In genomic region chr3:481680-482079, GRCh38 we compare ENCODE assay signal across 9 cellular contexts.
DNase-seq lines count a peak whose midpoint lies in the region; ATAC-seq, FAIRE-seq and TF ChIP-seq lines count a peak whose summit lies in the region.
"Had no signal": no experiment of that assay in that cellular context is flagged by ENCODE, and none has a peak within 500 bp of the region (broad histone marks: within the 10 kb centered on the region; RNA-seq: fewer than 3 reads in every experiment).

No MANE protein-coding gene starts in this region.

- ATAC-seq in HepG2, result no peak
- peak; percentile 50 for ATAC-seq in HG03342 (IDR thresholded peaks at IDR 0.05; ENCODE audit: unreplicated experiment)
- no peak for ATAC-seq in HG03457 (IDR thresholded peaks at IDR 0.05; ENCODE audit: unreplicated experiment)
- no peak for ATAC-seq in GM19324 (IDR thresholded peaks at IDR 0.05; ENCODE audit: low FRiP score, unreplicated experiment)

- in situ Hi-C loops in HepG2 (cut with HindIII; ENCODE audit: extremely low pct_ligation_motif_present, low pct_unique_long_range_greater_than_20kb), result no loop called here

- TF ChIP-seq POLR2A in HepG2 (IDR thresholded peaks at IDR 0.05; ENCODE audit: insufficient read depth in 1 of 2, low read depth in 2 of 2, low read length in 2 of 2), result no peak

- DNase-seq in HepG2 (ENCODE audit: low spot score) (no peak), cardiac fibroblast (ENCODE audit: low read depth in 2 of 2) (peak; percentile 3 to 4), germinal center (ENCODE audit: low spot score) (no peak), NCI-H2227 (lab: John Stamatoyannopoulos, UW; ENCODE audit: unreplicated experiment) (no peak)
- DNase-seq: cortex of kidney had no signal

- H3K36me3 ChIP-seq in liver (ENCODE audit: control insufficient read depth in 4 of 4, insufficient read depth in 3 of 4, low read depth in 1 of 4, low read length in 3 of 4) (no peaks in the 10 kb centered on the region), HepG2 (replicated peaks in 1 of 2; ENCODE audit: control insufficient read depth in 1 of 2, insufficient read depth in 2 of 2, low read length in 2 of 2) (no peaks in the 10 kb centered on the region)

- POLR2A ChIA-PET in HepG2 (lab: Yijun Ruan, JAX), result no interaction called here

- CTCF ChIA-PET in HepG2 (lab: Yijun Ruan, JAX; ENCODE audit: low intra/inter-chr PET ratio, low total read pairs), result no interaction called here

- peak; percentile 77 to 78 for TF ChIP-seq RAD21 in liver (IDR thresholded peaks at IDR 0.05)
- TF ChIP-seq RAD21 in HepG2 (CRISPR knock-in tag; IDR thresholded peaks at IDR 0.05), result no peak

- H3K27ac ChIP-seq in liver (ENCODE audit: low read depth in 1 of 2, low read length in 2 of 2), result no peak overlapping the region
- no peak overlapping the region for H3K27ac ChIP-seq in HepG2 (ENCODE audit: extremely low read length, insufficient read depth, low read length)

- H3K9me3 ChIP-seq in liver (ENCODE audit: control insufficient read depth in 4 of 4, low read length in 3 of 4), result no peaks in the 10 kb centered on the region
- peaks cover 72% of the 10 kb centered on the region for H3K9me3 ChIP-seq in HepG2 (ENCODE audit: low read length)

- H3K79me2 ChIP-seq in HepG2 (ENCODE audit: insufficient read depth, low read length), result no peaks in the 10 kb centered on the region

- intact Hi-C loops in HepG2 (cut with micrococcal nuclease; ENCODE audit: unreplicated experiment), result no loop called here

- no peak overlapping the region for H2AFZ ChIP-seq in HepG2 (ENCODE audit: low read length)

- TF ChIP-seq EP300 in HepG2 (IDR thresholded peaks at IDR 0.05; ENCODE audit: low read depth in 2 of 2, low read length in 2 of 2) (no peak), HepG2 (CRISPR knock-in tag; IDR thresholded peaks at IDR 0.05; ENCODE audit: borderline replicate concordance) (no peak)

- H3K4me2 ChIP-seq in HepG2 (ENCODE audit: low read depth, low read length), result no peak overlapping the region

- H3K4me3 ChIP-seq in liver (ENCODE audit: low read depth in 1 of 3, low read length in 3 of 3) (no peak overlapping the region), HepG2 (replicated peaks in 1 of 3; ENCODE audit: insufficient read depth in 1 of 3, low read depth in 2 of 3, low read length in 3 of 3) (no peak overlapping the region), cardiac fibroblast (replicated peaks in 1 of 2; ENCODE audit: low read depth in 2 of 2, low read length in 2 of 2) (no peak overlapping the region)

- H3K4me1 ChIP-seq in liver (ENCODE audit: control insufficient read depth in 4 of 4, insufficient read depth in 4 of 4, low read length in 3 of 4) (no peaks in the 10 kb centered on the region), HepG2 (ENCODE audit: insufficient read depth, low read length) (no peaks in the 10 kb centered on the region)

- 21% methylated on average over 3 of the region's 3 CpGs for WGBS in liver
- WGBS in HepG2 (ENCODE audit: low lambda C conversion rate), result 5% methylated on average over 3 of the region's 3 CpGs

- peak; percentile 33 for TF ChIP-seq CTCF in liver (IDR thresholded peaks at IDR 0.05; ENCODE audit: low read depth, low read length, missing input control)
- TF ChIP-seq CTCF in HepG2 (CRISPR knock-in tag; IDR thresholded peaks at IDR 0.05), result no peak
- no peak for TF ChIP-seq CTCF in cardiac fibroblast (IDR thresholded peaks at IDR 0.05; ENCODE audit: low read depth, low read length)

- no peaks in the 10 kb centered on the region for H4K20me1 ChIP-seq in HepG2 (ENCODE audit: insufficient read depth, low read length)

- no TSS peak for BruUV-seq in HepG2 (replicated peaks; lab: Mats Ljungman, UMichigan)

- H3K9ac ChIP-seq in liver (ENCODE audit: low read depth in 1 of 2, low read length in 2 of 2) (no peak overlapping the region), HepG2 (ENCODE audit: insufficient read depth, low read depth, low read length) (no peak overlapping the region)

- H3K27me3 ChIP-seq in liver (ENCODE audit: control insufficient read depth in 4 of 4, insufficient read depth in 4 of 4, low read length in 3 of 4) (no peaks in the 10 kb centered on the region), HepG2 (ENCODE audit: control insufficient read depth in 1 of 2, insufficient read depth in 2 of 2, low read length in 2 of 2) (no peaks in the 10 kb centered on the region)

- FAIRE-seq in HepG2 (lab: Jason Lieb, UNC), result no peak

TF ChIP-seq in liver, 16 proteins besides CTCF, POLR2A, EP300 and RAD21:
- no peak for TF ChIP-seq TAF1 (conservative IDR thresholded peaks at IDR 0.05)
- no peak for TF ChIP-seq NR2F2 (IDR thresholded peaks at IDR 0.05)
- TF ChIP-seq FOXA1 (IDR thresholded peaks at IDR 0.05), result no peak
- TF ChIP-seq RXRA (IDR thresholded peaks at IDR 0.05), result no peak
- no peak for TF ChIP-seq FOXA2 (IDR thresholded peaks at IDR 0.05)

TF ChIP-seq in HepG2, 621 proteins besides CTCF, POLR2A, EP300 and RAD21:
- no peak for TF ChIP-seq ZNF704 (CRISPR knock-in tag; IDR thresholded peaks at IDR 0.05; ENCODE audit: borderline replicate concordance)
- no peak for TF ChIP-seq ZHX1 (CRISPR knock-in tag; IDR thresholded peaks at IDR 0.05; ENCODE audit: low read depth)
- TF ChIP-seq ZC3H4 (CRISPR knock-in tag; IDR thresholded peaks at IDR 0.05; ENCODE audit: borderline replicate concordance), result no peak
- TF ChIP-seq ZNF451 (CRISPR knock-in tag; IDR thresholded peaks at IDR 0.05), result no peak
- no peak for TF ChIP-seq CC2D1A (CRISPR knock-in tag; IDR thresholded peaks at IDR 0.05)
- TF ChIP-seq E2F5 (CRISPR knock-in tag; conservative IDR thresholded peaks at IDR 0.05), result no peak
- TF ChIP-seq ZNF619 (CRISPR knock-in tag; IDR thresholded peaks at IDR 0.05), result no peak
- no peak for TF ChIP-seq ZNF205 (CRISPR knock-in tag; IDR thresholded peaks at IDR 0.05)
- no peak for TF ChIP-seq NFE2L1 (CRISPR knock-in tag; IDR thresholded peaks at IDR 0.05; ENCODE audit: borderline replicate concordance)
- no peak for TF ChIP-seq PRDM15 (CRISPR knock-in tag; IDR thresholded peaks at IDR 0.05)
TF ChIP-seq in HepG2: peak in this region for 0.

Comparison
In these comparisons a context has a peak if more than half of its experiments do, and no peak if none do; other contexts are left out.
1. DNase-seq: peak in cardiac fibroblast (2 of 2); none in HepG2 (single experiment), germinal center (single experiment) and NCI-H2227 (single experiment).